ENCODE assay signal across 1 cellular context in the genomic region with DNA sequence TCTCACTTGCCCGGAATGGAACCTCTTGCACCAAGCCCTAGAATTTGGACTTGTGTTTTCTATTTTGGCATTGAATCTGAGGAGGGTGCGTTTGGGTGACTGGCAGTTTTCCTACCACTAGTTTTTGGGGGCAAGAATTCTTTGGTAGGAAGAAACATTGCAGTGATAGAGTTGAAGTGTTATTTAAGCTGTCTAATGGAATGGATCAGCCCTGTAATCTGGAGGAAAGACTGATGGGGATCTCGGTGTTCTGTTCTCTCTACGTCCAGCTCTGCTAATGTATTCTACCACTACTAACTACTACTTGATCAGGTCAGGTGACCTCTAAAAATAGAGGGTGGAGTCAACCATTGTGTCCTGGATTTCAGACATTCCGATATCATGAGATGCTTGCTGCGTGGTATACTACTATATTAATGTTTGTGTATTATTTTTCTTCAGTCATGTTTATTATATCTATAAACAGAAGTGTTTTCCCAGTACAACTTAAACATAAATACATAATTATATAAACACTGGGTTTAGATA.
TF ChIP-seq lines count a peak whose summit lies in the region.

No MANE protein-coding gene starts in this region.

TF ChIP-seq in HEK293T, 16 proteins besides CTCF, POLR2A, EP300 and RAD21 (continued from another document):
- TF ChIP-seq, protein P1, sequence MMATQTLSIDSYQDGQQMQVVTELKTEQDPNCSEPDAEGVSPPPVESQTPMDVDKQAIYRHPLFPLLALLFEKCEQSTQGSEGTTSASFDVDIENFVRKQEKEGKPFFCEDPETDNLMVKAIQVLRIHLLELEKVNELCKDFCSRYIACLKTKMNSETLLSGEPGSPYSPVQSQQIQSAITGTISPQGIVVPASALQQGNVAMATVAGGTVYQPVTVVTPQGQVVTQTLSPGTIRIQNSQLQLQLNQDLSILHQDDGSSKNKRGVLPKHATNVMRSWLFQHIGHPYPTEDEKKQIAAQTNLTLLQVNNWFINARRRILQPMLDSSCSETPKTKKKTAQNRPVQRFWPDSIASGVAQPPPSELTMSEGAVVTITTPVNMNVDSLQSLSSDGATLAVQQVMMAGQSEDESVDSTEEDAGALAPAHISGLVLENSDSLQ (IDR thresholded peaks at IDR 0.05) = no peak
- no peak for TF ChIP-seq NFRKB (IDR thresholded peaks at IDR 0.05)
- TF ChIP-seq FOXM1 (IDR thresholded peaks at IDR 0.05; ENCODE audit: borderline replicate concordance) = no peak
- TF ChIP-seq LEF1 (IDR thresholded peaks at IDR 0.05; ENCODE audit: borderline replicate concordance) = no peak
- no peak for TF ChIP-seq ELF4 (IDR thresholded peaks at IDR 0.05)
- no peak for TF ChIP-seq SP1 (IDR thresholded peaks at IDR 0.05)
- no peak for TF ChIP-seq L3MBTL2 (conservative IDR thresholded peaks at IDR 0.05)
